Comparison of ENCODE assay signal across 1 cellular context in the genomic region with DNA sequence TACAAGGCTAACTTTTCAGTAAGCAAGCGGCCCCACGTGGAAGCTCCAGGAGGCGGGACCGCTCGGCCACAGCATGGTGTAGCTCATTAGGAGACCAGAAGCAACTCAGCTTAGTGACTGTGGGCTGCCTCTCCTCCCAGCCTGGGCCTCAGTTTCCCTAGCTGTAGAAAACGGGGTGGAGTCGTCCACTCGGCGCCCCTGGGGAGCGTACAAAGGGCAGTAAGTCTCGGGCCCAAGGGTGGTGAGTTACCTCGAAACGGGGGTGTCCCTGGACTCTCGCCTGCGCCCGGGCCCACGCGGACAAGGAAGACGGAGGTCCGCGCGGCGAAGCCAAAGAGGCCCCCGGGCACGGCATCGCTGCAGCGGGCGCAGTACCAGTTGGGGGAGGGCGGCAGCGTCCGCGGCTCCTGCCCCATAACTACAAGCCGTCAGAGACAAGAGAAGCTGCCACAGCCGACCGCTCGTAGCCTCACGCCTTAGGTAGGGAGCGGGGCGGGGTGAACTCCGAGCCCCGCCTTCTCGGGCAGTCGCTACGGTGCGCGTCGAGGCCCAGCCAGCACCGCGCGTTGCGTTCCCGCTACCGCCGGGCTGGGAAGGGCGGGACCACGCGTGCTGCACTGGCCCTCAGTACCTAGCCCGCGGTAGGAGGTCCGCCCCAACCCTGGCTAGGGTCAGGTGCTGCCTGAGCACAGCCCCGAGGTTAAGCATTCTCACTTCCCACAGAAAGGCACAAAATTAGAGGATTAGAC.
TF ChIP-seq lines count a peak whose summit lies in the region.

Gene GEMIN5 (minus strand): TSS at position 494 of the 749 bp plus-strand sequence. CDS start 78 bp downstream, at position 416.

TF ChIP-seq in HepG2, 621 proteins besides CTCF, POLR2A, EP300 and RAD21 (continued from another document and continues in another):
- peak; percentile 90 for TF ChIP-seq TBX2 (CRISPR knock-in tag; IDR thresholded peaks at IDR 0.05; ENCODE audit: borderline replicate concordance)
- peak; percentile 44; the same call in 1 of the 2 replicates for TF ChIP-seq HCFC1 (IDR thresholded peaks at IDR 0.05; ENCODE audit: low read depth, low read length)
- TF ChIP-seq ZNF563 (CRISPR knock-in tag; IDR thresholded peaks at IDR 0.05), result peak; percentile 92; the same call in 1 of the 2 replicates
- no peak for TF ChIP-seq STAG1 (CRISPR knock-in tag; IDR thresholded peaks at IDR 0.05)
- peak; percentile 76 for TF ChIP-seq ZNF781 (CRISPR knock-in tag; IDR thresholded peaks at IDR 0.05; ENCODE audit: borderline replicate concordance, not compliant biosample characterization)
- TF ChIP-seq ZEB1 (IDR thresholded peaks at IDR 0.05; ENCODE audit: insufficient replicate concordance, low read depth), result no peak
- TF ChIP-seq ATRX (CRISPR knock-in tag; IDR thresholded peaks at IDR 0.05; ENCODE audit: borderline replicate concordance), result no peak
- TF ChIP-seq GATA4 (IDR thresholded peaks at IDR 0.05; ENCODE audit: borderline replicate concordance, low read depth), result no peak
- TF ChIP-seq ZNF761 (CRISPR knock-in tag; conservative IDR thresholded peaks at IDR 0.05), result peak; percentile 80
- no peak for TF ChIP-seq ETV6 (CRISPR knock-in tag; conservative IDR thresholded peaks at IDR 0.05)
- TF ChIP-seq, protein P1, sequence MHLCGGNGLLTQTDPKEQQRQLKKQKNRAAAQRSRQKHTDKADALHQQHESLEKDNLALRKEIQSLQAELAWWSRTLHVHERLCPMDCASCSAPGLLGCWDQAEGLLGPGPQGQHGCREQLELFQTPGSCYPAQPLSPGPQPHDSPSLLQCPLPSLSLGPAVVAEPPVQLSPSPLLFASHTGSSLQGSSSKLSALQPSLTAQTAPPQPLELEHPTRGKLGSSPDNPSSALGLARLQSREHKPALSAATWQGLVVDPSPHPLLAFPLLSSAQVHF (CRISPR knock-in tag; IDR thresholded peaks at IDR 0.05), result no peak
- TF ChIP-seq ZNF232 (CRISPR knock-in tag; IDR thresholded peaks at IDR 0.05; ENCODE audit: borderline replicate concordance), result peak; percentile 23; the same call in 1 of the 2 replicates
- no peak for TF ChIP-seq RCOR2 (CRISPR knock-in tag; IDR thresholded peaks at IDR 0.05)
- TF ChIP-seq STAT5B (CRISPR knock-in tag; IDR thresholded peaks at IDR 0.05), result no peak
- no peak for TF ChIP-seq HNRNPH1 (optimal IDR thresholded peaks at IDR 0.05; ENCODE audit: low read depth, low read length)
- TF ChIP-seq PATZ1 (CRISPR knock-in tag; IDR thresholded peaks at IDR 0.05), result peak; percentile 47
- TF ChIP-seq DR1 (CRISPR knock-in tag; IDR thresholded peaks at IDR 0.05), result peak; percentile 78; the same call in 1 of the 2 replicates
- peak; percentile 95 for TF ChIP-seq ZBTB38 (CRISPR knock-in tag; IDR thresholded peaks at IDR 0.05)
- no peak for TF ChIP-seq MAF1 (CRISPR knock-in tag; IDR thresholded peaks at IDR 0.05; ENCODE audit: borderline replicate concordance)
- TF ChIP-seq ZNF83 (CRISPR knock-in tag; IDR thresholded peaks at IDR 0.05; ENCODE audit: borderline replicate concordance), result peak; percentile 72; the same call in 1 of the 2 replicates
- TF ChIP-seq TCF7 (IDR thresholded peaks at IDR 0.05; ENCODE audit: low read depth), result no peak
- no peak for TF ChIP-seq HOXA7 (CRISPR knock-in tag; IDR thresholded peaks at IDR 0.05)
- no peak for TF ChIP-seq ZNF557 (CRISPR knock-in tag; IDR thresholded peaks at IDR 0.05)
- peak; percentile 72 for TF ChIP-seq DMAP1 (CRISPR knock-in tag; IDR thresholded peaks at IDR 0.05)
- no peak for TF ChIP-seq REXO4 (CRISPR knock-in tag; IDR thresholded peaks at IDR 0.05; ENCODE audit: borderline replicate concordance)
- TF ChIP-seq ZBTB2 (CRISPR knock-in tag; IDR thresholded peaks at IDR 0.05; ENCODE audit: low read depth), result no peak
- TF ChIP-seq ZNF772 (CRISPR knock-in tag; IDR thresholded peaks at IDR 0.05), result peak; percentile 78; the same call in 1 of the 2 replicates
- no peak for TF ChIP-seq KDM6A (CRISPR knock-in tag; IDR thresholded peaks at IDR 0.05; ENCODE audit: low read depth)
- TF ChIP-seq TP53 (CRISPR knock-in tag; conservative IDR thresholded peaks at IDR 0.05), result 0 out of 2 replicates have a peak, but pooled peaks have one; percentile 77
- TF ChIP-seq MYNN (CRISPR knock-in tag; IDR thresholded peaks at IDR 0.05; ENCODE audit: low read depth), result no peak
- TF ChIP-seq ZBTB46 (CRISPR knock-in tag; IDR thresholded peaks at IDR 0.05; ENCODE audit: borderline replicate concordance), result no peak
- peak; percentile 90 for TF ChIP-seq ZZZ3 (CRISPR knock-in tag; IDR thresholded peaks at IDR 0.05; ENCODE audit: borderline replicate concordance)
- TF ChIP-seq SRY (CRISPR knock-in tag; IDR thresholded peaks at IDR 0.05), result peak; percentile 80; the same call in 1 of the 2 replicates
- no peak for TF ChIP-seq NONO (IDR thresholded peaks at IDR 0.05)
- TF ChIP-seq NONO (CRISPR knock-in tag; conservative IDR thresholded peaks at IDR 0.05), result peak; percentile 95
- TF ChIP-seq, protein P2, sequence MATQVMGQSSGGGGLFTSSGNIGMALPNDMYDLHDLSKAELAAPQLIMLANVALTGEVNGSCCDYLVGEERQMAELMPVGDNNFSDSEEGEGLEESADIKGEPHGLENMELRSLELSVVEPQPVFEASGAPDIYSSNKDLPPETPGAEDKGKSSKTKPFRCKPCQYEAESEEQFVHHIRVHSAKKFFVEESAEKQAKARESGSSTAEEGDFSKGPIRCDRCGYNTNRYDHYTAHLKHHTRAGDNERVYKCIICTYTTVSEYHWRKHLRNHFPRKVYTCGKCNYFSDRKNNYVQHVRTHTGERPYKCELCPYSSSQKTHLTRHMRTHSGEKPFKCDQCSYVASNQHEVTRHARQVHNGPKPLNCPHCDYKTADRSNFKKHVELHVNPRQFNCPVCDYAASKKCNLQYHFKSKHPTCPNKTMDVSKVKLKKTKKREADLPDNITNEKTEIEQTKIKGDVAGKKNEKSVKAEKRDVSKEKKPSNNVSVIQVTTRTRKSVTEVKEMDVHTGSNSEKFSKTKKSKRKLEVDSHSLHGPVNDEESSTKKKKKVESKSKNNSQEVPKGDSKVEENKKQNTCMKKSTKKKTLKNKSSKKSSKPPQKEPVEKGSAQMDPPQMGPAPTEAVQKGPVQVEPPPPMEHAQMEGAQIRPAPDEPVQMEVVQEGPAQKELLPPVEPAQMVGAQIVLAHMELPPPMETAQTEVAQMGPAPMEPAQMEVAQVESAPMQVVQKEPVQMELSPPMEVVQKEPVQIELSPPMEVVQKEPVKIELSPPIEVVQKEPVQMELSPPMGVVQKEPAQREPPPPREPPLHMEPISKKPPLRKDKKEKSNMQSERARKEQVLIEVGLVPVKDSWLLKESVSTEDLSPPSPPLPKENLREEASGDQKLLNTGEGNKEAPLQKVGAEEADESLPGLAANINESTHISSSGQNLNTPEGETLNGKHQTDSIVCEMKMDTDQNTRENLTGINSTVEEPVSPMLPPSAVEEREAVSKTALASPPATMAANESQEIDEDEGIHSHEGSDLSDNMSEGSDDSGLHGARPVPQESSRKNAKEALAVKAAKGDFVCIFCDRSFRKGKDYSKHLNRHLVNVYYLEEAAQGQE (IDR thresholded peaks at IDR 0.05; ENCODE audit: borderline replicate concordance in 1 of 2, low read depth in 1 of 2, low read length in 2 of 2), result no peak
- no peak; the same call in 1 of the 2 replicates for TF ChIP-seq DNMT3B (CRISPR knock-in tag; conservative IDR thresholded peaks at IDR 0.05)
- TF ChIP-seq ZNF749 (CRISPR knock-in tag; IDR thresholded peaks at IDR 0.05; ENCODE audit: borderline replicate concordance), result peak; percentile 84; the same call in 1 of the 2 replicates
- no peak for TF ChIP-seq XBP1 (CRISPR knock-in tag; IDR thresholded peaks at IDR 0.05)
- TF ChIP-seq, protein P3, sequence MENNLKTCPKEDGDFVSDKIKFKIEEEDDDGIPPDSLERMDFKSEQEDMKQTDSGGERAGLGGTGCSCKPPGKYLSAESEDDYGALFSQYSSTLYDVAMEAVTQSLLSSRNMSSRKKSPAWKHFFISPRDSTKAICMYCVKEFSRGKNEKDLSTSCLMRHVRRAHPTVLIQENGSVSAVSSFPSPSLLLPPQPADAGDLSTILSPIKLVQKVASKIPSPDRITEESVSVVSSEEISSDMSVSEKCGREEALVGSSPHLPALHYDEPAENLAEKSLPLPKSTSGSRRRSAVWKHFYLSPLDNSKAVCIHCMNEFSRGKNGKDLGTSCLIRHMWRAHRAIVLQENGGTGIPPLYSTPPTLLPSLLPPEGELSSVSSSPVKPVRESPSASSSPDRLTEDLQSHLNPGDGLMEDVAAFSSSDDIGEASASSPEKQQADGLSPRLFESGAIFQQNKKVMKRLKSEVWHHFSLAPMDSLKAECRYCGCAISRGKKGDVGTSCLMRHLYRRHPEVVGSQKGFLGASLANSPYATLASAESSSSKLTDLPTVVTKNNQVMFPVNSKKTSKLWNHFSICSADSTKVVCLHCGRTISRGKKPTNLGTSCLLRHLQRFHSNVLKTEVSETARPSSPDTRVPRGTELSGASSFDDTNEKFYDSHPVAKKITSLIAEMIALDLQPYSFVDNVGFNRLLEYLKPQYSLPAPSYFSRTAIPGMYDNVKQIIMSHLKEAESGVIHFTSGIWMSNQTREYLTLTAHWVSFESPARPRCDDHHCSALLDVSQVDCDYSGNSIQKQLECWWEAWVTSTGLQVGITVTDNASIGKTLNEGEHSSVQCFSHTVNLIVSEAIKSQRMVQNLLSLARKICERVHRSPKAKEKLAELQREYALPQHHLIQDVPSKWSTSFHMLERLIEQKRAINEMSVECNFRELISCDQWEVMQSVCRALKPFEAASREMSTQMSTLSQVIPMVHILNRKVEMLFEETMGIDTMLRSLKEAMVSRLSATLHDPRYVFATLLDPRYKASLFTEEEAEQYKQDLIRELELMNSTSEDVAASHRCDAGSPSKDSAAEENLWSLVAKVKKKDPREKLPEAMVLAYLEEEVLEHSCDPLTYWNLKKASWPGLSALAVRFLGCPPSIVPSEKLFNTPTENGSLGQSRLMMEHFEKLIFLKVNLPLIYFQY (CRISPR knock-in tag; IDR thresholded peaks at IDR 0.05; ENCODE audit: borderline replicate concordance), result no peak
- TF ChIP-seq, protein P4, sequence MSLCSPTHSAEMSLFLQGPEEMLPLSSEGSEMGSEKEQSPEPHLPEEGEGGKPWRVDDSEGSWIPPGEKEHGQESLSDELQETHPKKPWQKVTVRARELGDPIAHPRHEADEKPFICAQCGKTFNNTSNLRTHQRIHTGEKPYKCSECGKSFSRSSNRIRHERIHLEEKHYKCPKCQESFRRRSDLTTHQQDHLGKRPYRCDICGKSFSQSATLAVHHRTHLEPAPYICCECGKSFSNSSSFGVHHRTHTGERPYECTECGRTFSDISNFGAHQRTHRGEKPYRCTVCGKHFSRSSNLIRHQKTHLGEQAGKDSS (CRISPR knock-in tag; IDR thresholded peaks at IDR 0.05; ENCODE audit: borderline replicate concordance, low read depth), result peak; percentile 50; the same call in 1 of the 2 replicates
- TF ChIP-seq, protein P5, sequence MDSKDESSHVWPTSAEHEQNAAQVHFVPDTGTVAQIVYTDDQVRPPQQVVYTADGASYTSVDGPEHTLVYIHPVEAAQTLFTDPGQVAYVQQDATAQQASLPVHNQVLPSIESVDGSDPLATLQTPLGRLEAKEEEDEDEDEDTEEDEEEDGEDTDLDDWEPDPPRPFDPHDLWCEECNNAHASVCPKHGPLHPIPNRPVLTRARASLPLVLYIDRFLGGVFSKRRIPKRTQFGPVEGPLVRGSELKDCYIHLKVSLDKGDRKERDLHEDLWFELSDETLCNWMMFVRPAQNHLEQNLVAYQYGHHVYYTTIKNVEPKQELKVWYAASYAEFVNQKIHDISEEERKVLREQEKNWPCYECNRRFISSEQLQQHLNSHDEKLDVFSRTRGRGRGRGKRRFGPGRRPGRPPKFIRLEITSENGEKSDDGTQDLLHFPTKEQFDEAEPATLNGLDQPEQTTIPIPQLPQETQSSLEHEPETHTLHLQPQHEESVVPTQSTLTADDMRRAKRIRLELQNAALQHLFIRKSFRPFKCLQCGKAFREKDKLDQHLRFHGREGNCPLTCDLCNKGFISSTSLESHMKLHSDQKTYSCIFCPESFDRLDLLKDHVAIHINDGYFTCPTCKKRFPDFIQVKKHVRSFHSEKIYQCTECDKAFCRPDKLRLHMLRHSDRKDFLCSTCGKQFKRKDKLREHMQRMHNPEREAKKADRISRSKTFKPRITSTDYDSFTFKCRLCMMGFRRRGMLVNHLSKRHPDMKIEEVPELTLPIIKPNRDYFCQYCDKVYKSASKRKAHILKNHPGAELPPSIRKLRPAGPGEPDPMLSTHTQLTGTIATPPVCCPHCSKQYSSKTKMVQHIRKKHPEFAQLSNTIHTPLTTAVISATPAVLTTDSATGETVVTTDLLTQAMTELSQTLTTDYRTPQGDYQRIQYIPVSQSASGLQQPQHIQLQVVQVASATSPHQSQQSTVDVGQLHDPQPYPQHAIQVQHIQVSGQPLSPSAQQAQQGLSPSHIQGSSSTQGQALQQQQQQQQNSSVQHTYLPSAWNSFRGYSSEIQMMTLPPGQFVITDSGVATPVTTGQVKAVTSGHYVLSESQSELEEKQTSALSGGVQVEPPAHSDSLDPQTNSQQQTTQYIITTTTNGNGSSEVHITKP (CRISPR knock-in tag; IDR thresholded peaks at IDR 0.05; ENCODE audit: low read depth), result no peak
